8 cellular contexts compared by ENCODE assay signal in the genomic region with DNA sequence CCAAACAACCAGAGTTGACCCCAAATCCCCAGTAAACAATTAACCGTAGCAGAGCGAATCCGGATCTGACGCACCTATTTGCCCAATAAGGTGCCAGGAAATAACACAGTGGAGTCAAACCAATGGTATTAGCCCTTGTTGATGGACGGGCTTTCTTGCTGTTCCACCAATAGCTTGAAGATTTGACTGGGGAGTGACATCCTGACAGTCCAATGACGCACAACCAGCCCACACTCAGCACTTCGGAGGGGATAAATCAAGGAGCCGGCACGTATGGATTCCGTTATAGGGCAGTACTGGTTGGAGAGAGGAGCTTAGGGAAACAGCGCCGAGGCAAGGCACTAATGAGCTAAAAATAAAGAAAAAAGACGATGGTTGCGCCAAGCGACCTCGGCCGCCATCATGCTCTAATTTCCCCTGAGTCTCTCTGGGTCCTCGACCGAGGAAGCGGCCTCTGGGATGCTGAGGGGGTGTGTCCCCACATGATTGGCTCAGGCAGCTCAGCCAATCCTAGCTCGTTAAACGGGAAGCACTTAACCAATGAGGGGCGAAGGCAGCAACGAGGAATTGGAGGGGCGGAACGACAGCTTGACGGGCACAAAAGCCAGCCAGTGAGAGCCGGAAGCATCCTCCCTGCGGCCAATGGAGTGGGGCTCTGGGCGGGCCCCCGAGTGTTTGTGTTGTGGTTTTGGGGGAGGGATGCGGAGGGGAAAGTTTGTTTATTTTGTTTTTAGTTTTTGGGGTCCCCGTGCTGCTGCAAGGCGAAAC. TPM values are rescaled to one million over a fixed set of nuclear protein-coding genes. Genes with fewer than 3 reads are reported as not detected.
DNase-seq lines count a peak whose midpoint lies in the region; TF ChIP-seq lines count a peak whose summit lies in the region.

No MANE protein-coding gene starts in this region.

- no peaks in the 10 kb centered on the region for H3K9me3 Mint-ChIP-seq in activated naive CD4-positive, alpha-beta T cell treated with anti-CD3 and anti-CD28 coated beads for 36 hours
- no peaks in the 10 kb centered on the region for H3K9me3 Mint-ChIP-seq in neural progenitor cell

- peaks cover 23% of the 10 kb centered on the region for H3K4me1 Mint-ChIP-seq in activated naive CD4-positive, alpha-beta T cell treated with anti-CD3 and anti-CD28 coated beads for 36 hours (ENCODE audit: low read depth)
- H3K4me1 Mint-ChIP-seq in neural progenitor cell, result peaks cover 16% of the 10 kb centered on the region

- peak overlapping the region; percentile 73 for H3K4me2 ChIP-seq in neural progenitor cell

- H3K4me1 ChIP-seq in SJSA1 (replicated peaks) (peaks cover 12% of the 10 kb centered on the region), neural progenitor cell (peaks cover 7% of the 10 kb centered on the region), stomach smooth muscle (ENCODE audit: control insufficient read depth, insufficient read depth, low read length) (peaks cover 27% of the 10 kb centered on the region)

- TF ChIP-seq CTCF in HFF-Myc (IDR thresholded peaks at IDR 0.05; ENCODE audit: low read depth, low read length, missing control alignments), result no peak
- TF ChIP-seq CTCF in neural progenitor cell (IDR thresholded peaks at IDR 0.05), result no peak

- H3K9ac ChIP-seq in neural progenitor cell, result no peak overlapping the region
- H3K9ac ChIP-seq in stomach smooth muscle (ENCODE audit: low read length in 2 of 2), result peak overlapping the region; percentile 72 to 97

- H2AFZ ChIP-seq in neural progenitor cell (replicated peaks), result peak overlapping the region; percentile 89

- H4K20me1 ChIP-seq in neural progenitor cell (ENCODE audit: low read depth), result peaks cover 40% of the 10 kb centered on the region

- H3K27me3 Mint-ChIP-seq in activated naive CD4-positive, alpha-beta T cell treated with anti-CD3 and anti-CD28 coated beads for 36 hours (ENCODE audit: low read depth), result no peaks in the 10 kb centered on the region
- H3K27me3 Mint-ChIP-seq in neural progenitor cell (ENCODE audit: insufficient read depth, low read depth), result peaks cover 15% of the 10 kb centered on the region

- H3F3A ChIP-seq in neural progenitor cell (ENCODE audit: low read depth), result peaks cover 13% of the 10 kb centered on the region

- DNase-seq in GM04503 (ENCODE audit: low read depth) (peak; percentile 97), HFF-Myc (ENCODE audit: extremely low read depth, low read depth) (peak; percentile 99), MV-4-11 (lab: John Stamatoyannopoulos, UW) (peak; percentile 99), SJSA1 (ENCODE audit: low read depth in 1 of 2, low spot score in 2 of 2) (peak; percentile 98 to 100), foreskin melanocyte (peak; percentile 100), neural progenitor cell (ENCODE audit: low spot score) (peak; percentile 99)
- peak; percentile 99 for DNase-seq in activated naive CD4-positive, alpha-beta T cell treated with anti-CD3 and anti-CD28 coated beads for 36 hours

- H3K36me3 ChIP-seq in SJSA1, result no peaks in the 10 kb centered on the region
- no peaks in the 10 kb centered on the region for H3K36me3 ChIP-seq in neural progenitor cell
- no peaks in the 10 kb centered on the region for H3K36me3 ChIP-seq in stomach smooth muscle (ENCODE audit: control insufficient read depth in 2 of 2, insufficient read depth in 2 of 2, low read length in 2 of 2)

- peaks cover 2% of the 10 kb centered on the region for H3K36me3 Mint-ChIP-seq in activated naive CD4-positive, alpha-beta T cell treated with anti-CD3 and anti-CD28 coated beads for 36 hours (ENCODE audit: low read depth)
- no peaks in the 10 kb centered on the region for H3K36me3 Mint-ChIP-seq in neural progenitor cell

- CTCF ChIA-PET in activated naive CD4-positive, alpha-beta T cell treated with anti-CD3 and anti-CD28 coated beads for 36 hours (lab: Charles Lee), result interaction anchor here (0.7 to 1.8 kb wide), 9 partner anchors 20 to 514 kb away, joined by 3 to 10 read pairs (median 3); a partner anchor contains a TSS

- H3K27me3 ChIP-seq in SJSA1 (replicated peaks), result no peaks in the 10 kb centered on the region
- H3K27me3 ChIP-seq in neural progenitor cell, result peaks cover 38% of the 10 kb centered on the region
- H3K27me3 ChIP-seq in stomach smooth muscle (ENCODE audit: control insufficient read depth in 1 of 2, insufficient read depth in 2 of 2, low read length in 2 of 2), result peaks cover 0 to 7% of the 10 kb centered on the region in 2 donors

- peak overlapping the region; percentile 92 for H3K4me3 Mint-ChIP-seq in activated naive CD4-positive, alpha-beta T cell treated with anti-CD3 and anti-CD28 coated beads for 36 hours
- H3K4me3 Mint-ChIP-seq in neural progenitor cell, result peak overlapping the region; percentile 97

- peaks cover 40% of the 10 kb centered on the region for H3K79me2 ChIP-seq in neural progenitor cell (ENCODE audit: low read depth)

- H3K27ac ChIP-seq in SJSA1, result peak overlapping the region; percentile 62
- peak overlapping the region; percentile 89 for H3K27ac ChIP-seq in neural progenitor cell
- H3K27ac ChIP-seq in stomach smooth muscle (ENCODE audit: low read length), result peak overlapping the region; percentile 98

- peak overlapping the region; percentile 99 for H3K27ac Mint-ChIP-seq in activated naive CD4-positive, alpha-beta T cell treated with anti-CD3 and anti-CD28 coated beads for 36 hours
- H3K27ac Mint-ChIP-seq in neural progenitor cell, result peak overlapping the region; percentile 96

- H3K4me3 ChIP-seq in HFF-Myc (replicated peaks; ENCODE audit: low read depth, low read length) (peak overlapping the region; percentile 52), SJSA1 (peak overlapping the region; percentile 69), neural progenitor cell (peak overlapping the region; percentile 60), stomach smooth muscle (ENCODE audit: low read length in 2 of 2) (peak overlapping the region; percentile 80 to 96)

- intact Hi-C loops in activated naive CD4-positive, alpha-beta T cell treated with anti-CD3 and anti-CD28 coated beads for 36 hours (cut with micrococcal nuclease), result loop anchor here (1.0 kb wide), 3 partner anchors 133 to 302 kb away; a partner anchor contains a TSS

- H3K9me3 ChIP-seq in SJSA1 (replicated peaks) (no peaks in the 10 kb centered on the region), neural progenitor cell (ENCODE audit: low read depth) (no peaks in the 10 kb centered on the region), stomach smooth muscle (ENCODE audit: control insufficient read depth in 2 of 2, low read length in 2 of 2) (no peaks in the 10 kb centered on the region)

RNA-seq across cellular contexts. Expression of a gene that starts 49.5 kb away (rescaled TPM):
- not detected in 2 replicates for total RNA-seq in SJSA1 (2014; rRNA removed; shearing (Covaris generic))
- 1 to 10 TPM; 1.8 to 1.9 TPM for total RNA-seq in activated naive CD4-positive, alpha-beta T cell treated with anti-CD3 and anti-CD28 coated beads for 36 hours
- 0.09 and 0.56 TPM in 2 replicates for total RNA-seq in neural progenitor cell (ENCODE audit: low replicate concordance)

Comparison
In these comparisons a context has a peak if more than half of its experiments do, and no peak if none do; other contexts are left out.
1. Peak in every context shown above with its lines: DNase-seq, H3K4me3 ChIP-seq and H3K27ac ChIP-seq.